In genomic region chr19:41959056-41960053, GRCh38 we compare ENCODE assay signal across 1 cellular context.
TF ChIP-seq lines count a peak whose summit lies in the region.

TSS of gene RABAC1 (minus strand) at chr19:41959321. CDS start at chr19:41959292, 29 bp downstream.

TF ChIP-seq in GM23338, 12 proteins besides CTCF, POLR2A, EP300 and RAD21 (continued from another document):
- TF ChIP-seq ETS1 (IDR thresholded peaks at IDR 0.05) (peak; percentile 100), POLR2AphosphoS5 (IDR thresholded peaks at IDR 0.05; ENCODE audit: low read depth) (peak; percentile 70), ZNF114 (CRISPR knock-in tag; IDR thresholded peaks at IDR 0.05) (no peak)
TF ChIP-seq in GM23338: peak in this region for 4.
